ENCODE assay signal across 24 cellular contexts in genomic region chr3:72579581-72580245, GRCh38.
"Had no signal": no experiment of that assay in that cellular context is flagged by ENCODE, and none has a peak within 500 bp of the region (broad histone marks: within the 10 kb centered on the region; RNA-seq: fewer than 3 reads in every experiment).

No MANE protein-coding gene starts in this region.

- H3K4me1 Mint-ChIP-seq: immature natural killer cell, mesothelial cell of epicardium, natural killer cell had no signal

- H3K27me3 Mint-ChIP-seq: progenitor cell of endocrine pancreas had no signal

- H3K27ac Mint-ChIP-seq: immature natural killer cell; mesothelial cell of epicardium; naive B cell; natural killer cell; progenitor cell of endocrine pancreas; stimulated activated effector memory CD8-positive, alpha-beta T cell treated with anti-CD3 and anti-CD28 coated beads, Interleukin-12 subunit alpha, Interleukin-12 subunit beta, amount 100 ng/mL, for 72 hours had no signal

- DNase-seq: hippocampal formation; immature natural killer cell; kidney; left colon; left lung; lower lobe of right lung; mammary epithelial cell; mesenchymal stem cell; naive B cell; natural killer cell; ovary; stimulated activated CD4-positive, alpha-beta T cell treated with anti-CD3 and anti-CD28 coated beads, Interleukin-12 subunit alpha, Interleukin-12 subunit beta, amount 100 ng/mL, for 4 hours; stimulated activated CD4-positive, alpha-beta T cell treated with anti-CD3 and anti-CD28 coated beads, Interleukin-15, amount 100 ng/mL, for 24 hours; stimulated activated CD4-positive, alpha-beta T cell treated with anti-CD3 and anti-CD28 coated beads, Interleukin-4, amount 100 ng/mL, for 24 hours; stimulated activated naive CD4-positive, alpha-beta T cell; stomach; testis; thyroid gland; transverse colon; upper lobe of left lung had no signal

- H3K36me3 Mint-ChIP-seq: immature natural killer cell; mesothelial cell of epicardium; naive B cell; natural killer cell; stimulated activated effector memory CD8-positive, alpha-beta T cell treated with anti-CD3 and anti-CD28 coated beads, Interleukin-12 subunit alpha, Interleukin-12 subunit beta, amount 100 ng/mL, for 72 hours had no signal

- ATAC-seq: left colon; left lung; lower lobe of right lung; natural killer cell; sciatic nerve; stimulated activated effector memory CD8-positive, alpha-beta T cell treated with anti-CD3 and anti-CD28 coated beads, Interleukin-12 subunit alpha, Interleukin-12 subunit beta, amount 100 ng/mL, for 72 hours had no signal

- H3K4me3 Mint-ChIP-seq: immature natural killer cell; mesothelial cell of epicardium; natural killer cell; stimulated activated effector memory CD8-positive, alpha-beta T cell treated with anti-CD3 and anti-CD28 coated beads, Interleukin-12 subunit alpha, Interleukin-12 subunit beta, amount 100 ng/mL, for 72 hours had no signal

- H3K9me3 Mint-ChIP-seq: immature natural killer cell; mesothelial cell of epicardium; naive B cell; natural killer cell; stimulated activated effector memory CD8-positive, alpha-beta T cell treated with anti-CD3 and anti-CD28 coated beads, Interleukin-12 subunit alpha, Interleukin-12 subunit beta, amount 100 ng/mL, for 72 hours had no signal
